ENCODE assay signal across 2 cellular contexts in genomic region chr2:188928643-188929042, GRCh38.
A peak's percentile ranks its signal among the peaks of the same experiment; 100 is the strongest.
TF ChIP-seq lines count a peak whose summit lies in the region.

No MANE protein-coding gene starts in this region.

TF ChIP-seq in SK-N-SH treated with all-trans-retinoic acid at 6 μM for 48 hours, 23 proteins besides CTCF, POLR2A, EP300 and RAD21 (continued from another document):
- TF ChIP-seq CREB5 (CRISPR knock-in tag; IDR thresholded peaks at IDR 0.05; ENCODE audit: low read depth): no peak
- peak; percentile 46; the same call in 1 of the 2 replicates for TF ChIP-seq ZFP30 (CRISPR knock-in tag; IDR thresholded peaks at IDR 0.05)
TF ChIP-seq in SK-N-SH treated with all-trans-retinoic acid at 6 μM for 48 hours: peak in this region for 1.

TF ChIP-seq in SK-N-SH, 30 proteins besides CTCF, POLR2A, EP300 and RAD21 (continued from another document):
- TF ChIP-seq ZBTB33 (IDR thresholded peaks at IDR 0.05; ENCODE audit: borderline replicate concordance, low read depth) (no peak), NRF1 (IDR thresholded peaks at IDR 0.05; ENCODE audit: low read depth, low read length) (no peak), GATA2 (CRISPR knock-in tag; IDR thresholded peaks at IDR 0.05) (no peak)
TF ChIP-seq in SK-N-SH: peak in this region for 0.
